In genomic region chr22:41780714-41781507, GRCh38 we compare ENCODE assay signal across 8 cellular contexts. TPM values are rescaled to one million over a fixed set of nuclear protein-coding genes. Genes with fewer than 3 reads are reported as not detected.
DNase-seq lines count a peak whose midpoint lies in the region; ATAC-seq and TF ChIP-seq lines count a peak whose summit lies in the region.

No MANE protein-coding gene starts in this region.

- no peaks in the 10 kb centered on the region for H3K36me3 ChIP-seq in neural progenitor cell
- no peaks in the 10 kb centered on the region for H3K36me3 ChIP-seq in thoracic aorta

- no peak for TF ChIP-seq CTCF in neural progenitor cell (IDR thresholded peaks at IDR 0.05)
- no peak for TF ChIP-seq CTCF in thoracic aorta (IDR thresholded peaks at IDR 0.05)

- peaks cover 51% of the 10 kb centered on the region for H3K4me1 Mint-ChIP-seq in dendritic cell treated with granulocyte-macrophage colony-stimulating factor and Interleukin-4, amounts not matched to agents 40 ng/mL and 50 ng/mL, for 4 days (ENCODE audit: low read depth)
- peaks cover 6% of the 10 kb centered on the region for H3K4me1 Mint-ChIP-seq in neural progenitor cell

- no peak overlapping the region for H3K4me2 ChIP-seq in neural progenitor cell

- H3K4me3 Mint-ChIP-seq in dendritic cell treated with granulocyte-macrophage colony-stimulating factor and Interleukin-4, amounts not matched to agents 40 ng/mL and 50 ng/mL, for 4 days = peak overlapping the region; percentile 64
- H3K4me3 Mint-ChIP-seq in neural progenitor cell = no peak overlapping the region

- DNase-seq in A172 (ENCODE audit: low spot score) (peak; percentile 66), neural progenitor cell (ENCODE audit: low spot score) (no peak), thoracic aorta (ENCODE audit: low spot score) (peak; percentile 9), HuH-7 (ENCODE audit: low spot score) (no peak)
- DNase-seq in activated CD4-positive, CD25-positive, alpha-beta regulatory T cell (lab: John Stamatoyannopoulos, UW) = peak; percentile 57 to 80 (median 72)

- H3K27me3 ChIP-seq in neural progenitor cell = no peaks in the 10 kb centered on the region
- no peaks in the 10 kb centered on the region for H3K27me3 ChIP-seq in thoracic aorta (replicated peaks; ENCODE audit: insufficient read depth)

- intact Hi-C loops in dendritic cell treated with granulocyte-macrophage colony-stimulating factor and Interleukin-4, amounts not matched to agents 40 ng/mL and 50 ng/mL, for 4 days (cut with micrococcal nuclease) = loop anchor here (1.0 kb wide), 1 partner anchor 19 kb away; the partner anchor contains the start of gene CCDC134

- H3K27me3 Mint-ChIP-seq in dendritic cell treated with granulocyte-macrophage colony-stimulating factor and Interleukin-4, amounts not matched to agents 40 ng/mL and 50 ng/mL, for 4 days = no peaks in the 10 kb centered on the region
- H3K27me3 Mint-ChIP-seq in neural progenitor cell (ENCODE audit: insufficient read depth, low read depth) = peaks cover 2% of the 10 kb centered on the region

- no peak overlapping the region for H3K9ac ChIP-seq in neural progenitor cell

- H3K36me3 Mint-ChIP-seq in dendritic cell treated with granulocyte-macrophage colony-stimulating factor and Interleukin-4, amounts not matched to agents 40 ng/mL and 50 ng/mL, for 4 days (ENCODE audit: low read depth) = no peaks in the 10 kb centered on the region
- H3K36me3 Mint-ChIP-seq in neural progenitor cell = no peaks in the 10 kb centered on the region

- H3K79me2 ChIP-seq in neural progenitor cell (ENCODE audit: low read depth) = no peaks in the 10 kb centered on the region

- H3K9me3 ChIP-seq in neural progenitor cell (ENCODE audit: low read depth) (no peaks in the 10 kb centered on the region), thoracic aorta (no peaks in the 10 kb centered on the region)

- H3K27ac ChIP-seq in neural progenitor cell (no peak overlapping the region), thoracic aorta (no peak overlapping the region)

- H3K27ac Mint-ChIP-seq in dendritic cell treated with granulocyte-macrophage colony-stimulating factor and Interleukin-4, amounts not matched to agents 40 ng/mL and 50 ng/mL, for 4 days = peak overlapping the region; percentile 82
- peak overlapping the region; percentile 63 for H3K27ac Mint-ChIP-seq in neural progenitor cell

- no peaks in the 10 kb centered on the region for H3K9me3 Mint-ChIP-seq in dendritic cell treated with granulocyte-macrophage colony-stimulating factor and Interleukin-4, amounts not matched to agents 40 ng/mL and 50 ng/mL, for 4 days
- H3K9me3 Mint-ChIP-seq in neural progenitor cell = no peaks in the 10 kb centered on the region

- H3K4me1 ChIP-seq in neural progenitor cell (peaks cover 5% of the 10 kb centered on the region), thoracic aorta (ENCODE audit: control insufficient read depth in 1 of 2, low read depth in 2 of 2) (no peaks in the 10 kb centered on the region)

- H3K4me3 ChIP-seq in neural progenitor cell (no peak overlapping the region), thoracic aorta (peak overlapping the region; percentile 4)

- H3F3A ChIP-seq in neural progenitor cell (ENCODE audit: low read depth) = no peaks in the 10 kb centered on the region

- ATAC-seq in GM19351 (IDR thresholded peaks at IDR 0.05; ENCODE audit: unreplicated experiment) (peak; percentile 92), HG03457 (IDR thresholded peaks at IDR 0.05; ENCODE audit: unreplicated experiment) (peak; percentile 77), thoracic aorta (ENCODE audit: insufficient number of reproducible peaks, low FRiP score, low read depth) (no peak)

- no peak overlapping the region for H2AFZ ChIP-seq in neural progenitor cell (replicated peaks)

- no peaks in the 10 kb centered on the region for H4K20me1 ChIP-seq in neural progenitor cell (ENCODE audit: low read depth)

RNA-seq across cellular contexts. Expression of gene CCDC134, which starts 19.6 kb away (rescaled TPM):
- 5.7 and 6.2 TPM in 2 replicates for total RNA-seq in A172 (2014; rRNA removed; shearing (Covaris generic))
- 8.8 and 19.7 TPM in 2 replicates for total RNA-seq in neural progenitor cell (ENCODE audit: low replicate concordance)
- total RNA-seq in thoracic aorta = 1 to 10 TPM; 1.6 to 5.3 TPM

RNA-seq across cellular contexts. Expression of gene SREBF2, which starts 52.0 kb away (rescaled TPM):
- 15.8 and 17.7 TPM in 2 replicates for total RNA-seq in A172 (2014; rRNA removed; shearing (Covaris generic))
- 64.0 and 145 TPM in 2 replicates for total RNA-seq in neural progenitor cell (ENCODE audit: low replicate concordance)
- 10 to 100 TPM; 48.3 to 65.3 TPM for total RNA-seq in thoracic aorta

Comparison
In these comparisons a context has a peak if more than half of its experiments do, and no peak if none do; other contexts are left out.
1. DNase-seq: peak in A172 (single experiment), activated CD4-positive, CD25-positive, alpha-beta regulatory T cell (4 of 4) and thoracic aorta (single experiment); none in neural progenitor cell (single experiment) and HuH-7 (single experiment).